8 cellular contexts compared by ENCODE assay signal in genomic region chr11:64185323-64186204, GRCh38.
A peak's percentile ranks its signal among the peaks of the same experiment; 100 is the strongest.
DNase-seq lines count a peak whose midpoint lies in the region; ATAC-seq lines count a peak whose summit lies in the region.

Gene STIP1, plus strand, starts transcription at chr11:64186171. Its CDS starts 91 bp downstream, at chr11:64186262.

- peak within 1 kb of the TSS; percentile 75 for H3K27ac ChIP-seq in effector memory CD4-positive, alpha-beta T cell (ENCODE audit: insufficient read depth, low read length, poor library complexity, severe bottlenecking)

- peak; percentile 82 for ATAC-seq in GM19468 (IDR thresholded peaks at IDR 0.05; ENCODE audit: extremely low read depth, unreplicated experiment)

- no peaks in the 10 kb centered on the region for H3K9me3 ChIP-seq in effector memory CD4-positive, alpha-beta T cell (ENCODE audit: control insufficient read depth, low read length)

- H3K36me3 ChIP-seq in effector memory CD4-positive, alpha-beta T cell (ENCODE audit: control insufficient read depth, insufficient read depth, low read length): no peaks in the 10 kb centered on the region

- H3K4me1 ChIP-seq in effector memory CD4-positive, alpha-beta T cell (ENCODE audit: control insufficient read depth, insufficient read depth, low read length, poor library complexity, severe bottlenecking): peaks cover 5% of the 10 kb centered on the region

- no peaks in the 10 kb centered on the region for H3K27me3 ChIP-seq in effector memory CD4-positive, alpha-beta T cell (replicated peaks; ENCODE audit: control insufficient read depth, insufficient read depth, low read length, poor library complexity, severe bottlenecking)

- DNase-seq in COLO829 (ENCODE audit: low spot score): peak; percentile 99
- DNase-seq in HS-5 (ENCODE audit: low read depth): peak; percentile 100
- DNase-seq in NK-92 treated with Interleukin-12 subunit alpha and Interleukin-12 subunit beta, amount 100 ng/mL, for 24 hours (lab: John Stamatoyannopoulos, UW): peak; percentile 99
- peak; percentile 99 for DNase-seq in activated CD8-positive, alpha-beta memory T cell treated with anti-CD3 and anti-CD28 coated beads for 24 hours
- peak; percentile 98 to 99 (median 99) for DNase-seq in effector memory CD4-positive, alpha-beta T cell
- DNase-seq in medulla oblongata (ENCODE audit: extremely low spot score): peak; percentile 100
- DNase-seq in stimulated activated CD8-positive, alpha-beta memory T cell treated with anti-CD3 and anti-CD28 coated beads, Interleukin-12 subunit alpha, Interleukin-12 subunit beta, amount 100 ng/mL, for 1 hour (ENCODE audit: low read depth): peak; percentile 97

- H3K4me3 ChIP-seq in effector memory CD4-positive, alpha-beta T cell (ENCODE audit: insufficient read depth, low read depth, low read length, poor library complexity, severe bottlenecking): peak within 1 kb of the TSS; percentile 77

Comparison
In these comparisons a context has a peak if more than half of its experiments do, and no peak if none do; other contexts are left out.
1. Peak in every context shown above with its lines: DNase-seq, ATAC-seq, H3K4me3 ChIP-seq and H3K27ac ChIP-seq.